In genomic region chr17:2749784-2750181, GRCh38 we compare ENCODE assay signal across 8 cellular contexts. TPM values are rescaled to one million over a fixed set of nuclear protein-coding genes. Genes with fewer than 3 reads are reported as not detected.
DNase-seq lines count a peak whose midpoint lies in the region; ATAC-seq, FAIRE-seq and TF ChIP-seq lines count a peak whose summit lies in the region.

No MANE protein-coding gene starts in this region.

- CTCF ChIA-PET in GM10248 (lab: Yijun Ruan, JAX), result no interaction called here

- H3K4me3 ChIP-seq in bronchial epithelial cell (ENCODE audit: low read depth, low read length), result no peak overlapping the region

- peaks cover 17% of the 10 kb centered on the region for H3K27me3 ChIP-seq in bronchial epithelial cell (ENCODE audit: control insufficient read depth, insufficient read depth, low read length)

- peak; percentile 89 to 91 for ATAC-seq in activated CD4-positive, CD25-positive, alpha-beta regulatory T cell treated with anti-CD3 and anti-CD28 coated beads, Interleukin-2, amount 50 U/mL, for 24 hours
- ATAC-seq in HG03139 (IDR thresholded peaks at IDR 0.05; ENCODE audit: unreplicated experiment), result no peak

- no peaks in the 10 kb centered on the region for H3K36me3 ChIP-seq in bronchial epithelial cell (ENCODE audit: control insufficient read depth, insufficient read depth, low read length)

- no peak for TF ChIP-seq CTCF in GM10248 (IDR thresholded peaks at IDR 0.05; ENCODE audit: control extremely low read depth, extremely low read depth, low read depth, missing control alignments)
- no peak for TF ChIP-seq CTCF in bronchial epithelial cell (IDR thresholded peaks at IDR 0.05; ENCODE audit: insufficient read depth, low read length, severe bottlenecking)

- DNase-seq in GM10248 (ENCODE audit: extremely low spot score) (peak; percentile 93), NCI-H1105 (lab: John Stamatoyannopoulos, UW) (peak; percentile 21), bronchial epithelial cell (ENCODE audit: low read depth) (peak; percentile 42), iris pigment epithelial cell (ENCODE audit: low read depth) (peak; percentile 61), NCI-H524 treated with DMSO at 0.1 percent for 48 hours (lab: John Stamatoyannopoulos, UW) (no peak)
- peak; percentile 26 to 57 for DNase-seq in stimulated activated CD4-positive, alpha-beta T cell treated with anti-CD3 and anti-CD28 coated beads, Interleukin-15, amount 100 ng/mL, for 48 hours (ENCODE audit: low read depth in 2 of 2)

- FAIRE-seq in bronchial epithelial cell (lab: Jason Lieb, UNC), result no peak

- POLR2A ChIA-PET in GM10248 (lab: Yijun Ruan, JAX), result no interaction called here

RNA-seq across cellular contexts. Expression of gene CCDC92B, which starts 0.3 kb away (rescaled TPM):
- total RNA-seq in bronchial epithelial cell, result not detected in 2 replicates

RNA-seq across cellular contexts. Expression of gene CLUH, which starts 38.2 kb away (rescaled TPM):
- total RNA-seq in bronchial epithelial cell, result 41.3 and 41.9 TPM in 2 replicates

RNA-seq across cellular contexts. Expression of gene RAP1GAP2, which starts 46.5 kb away (rescaled TPM):
- total RNA-seq in bronchial epithelial cell, result 11.4 and 15.0 TPM in 2 replicates
